Comparison of ENCODE assay signal across 8 cellular contexts in genomic region chr16:11405331-11406176, GRCh38.
A peak's percentile ranks its signal among the peaks of the same experiment; 100 is the strongest.
DNase-seq lines count a peak whose midpoint lies in the region; ATAC-seq, FAIRE-seq and TF ChIP-seq lines count a peak whose summit lies in the region.

No MANE protein-coding gene starts in this region.

- DNase-seq in activated gamma-delta T cell treated with Interleukin-2 at 50 U/mL for 16 hours = peak; percentile 34
- DNase-seq in activated gamma-delta T cell (lab: John Stamatoyannopoulos, UW) = no peak
- DNase-seq in OCI-LY7 (ENCODE audit: low spot score) = peak; percentile 72
- peak; percentile 20 for DNase-seq in activated T-helper 9 cell treated with anti-CD3 and anti-CD28 coated beads, Interleukin-2, amount 50 U/mL, for 16 hours (ENCODE audit: low read depth)
- no peak for DNase-seq in keratinocyte (ENCODE audit: low read depth, low spot score)
- DNase-seq in stimulated activated effector memory CD8-positive, alpha-beta T cell treated with anti-CD3 and anti-CD28 coated beads, Interleukin-12 subunit alpha, Interleukin-12 subunit beta, amount 100 ng/mL, for 72 hours (ENCODE audit: low spot score in 2 of 2) = peak; percentile 38 to 87
- no peak for DNase-seq in GM19240 (ENCODE audit: insufficient read length, low spot score)
- no peak for DNase-seq in retina

- intact Hi-C loops in OCI-LY7 (cut with micrococcal nuclease; ENCODE audit: unreplicated experiment) = loop anchor here (2.0 kb wide), 2 partner anchors 127 to 309 kb away; no protein-coding TSS in a partner anchor

- H3K36me3 Mint-ChIP-seq in stimulated activated effector memory CD8-positive, alpha-beta T cell treated with anti-CD3 and anti-CD28 coated beads, Interleukin-12 subunit alpha, Interleukin-12 subunit beta, amount 100 ng/mL, for 72 hours = no peaks in the 10 kb centered on the region

- no peaks in the 10 kb centered on the region for H3K9me2 ChIP-seq in OCI-LY7 (ENCODE audit: insufficient read depth, low read length)

- POLR2A ChIA-PET in OCI-LY7 (lab: Charles Lee) = interaction anchor here (0.6 to 1.5 kb wide), 3 partner anchors 19 to 444 kb away, joined by 3 to 6 read pairs (median 6); no protein-coding TSS in a partner anchor

- H2AFZ ChIP-seq in OCI-LY7 (ENCODE audit: low read length) (no peak overlapping the region), keratinocyte (ENCODE audit: control insufficient read depth, low read length) (no peak overlapping the region)

- no peaks in the 10 kb centered on the region for H3K9me3 ChIP-seq in OCI-LY7 (ENCODE audit: low read length)
- H3K9me3 ChIP-seq in keratinocyte (ENCODE audit: control insufficient read depth, low read depth, low read length) = no peaks in the 10 kb centered on the region

- BruUV-seq in OCI-LY7 (replicated peaks; lab: Mats Ljungman, UMichigan) = no TSS peak

- no peaks in the 10 kb centered on the region for H3K4me1 Mint-ChIP-seq in stimulated activated effector memory CD8-positive, alpha-beta T cell treated with anti-CD3 and anti-CD28 coated beads, Interleukin-12 subunit alpha, Interleukin-12 subunit beta, amount 100 ng/mL, for 72 hours

- no peak overlapping the region for H3K27ac Mint-ChIP-seq in stimulated activated effector memory CD8-positive, alpha-beta T cell treated with anti-CD3 and anti-CD28 coated beads, Interleukin-12 subunit alpha, Interleukin-12 subunit beta, amount 100 ng/mL, for 72 hours

- H3K4me3 ChIP-seq in OCI-LY7 (ENCODE audit: low read depth, low read length, poor library complexity, severe bottlenecking) = no peak overlapping the region
- no peak overlapping the region for H3K4me3 ChIP-seq in keratinocyte (ENCODE audit: control insufficient read depth in 2 of 3, extremely low read depth in 1 of 3, insufficient read depth in 2 of 3, low read depth in 1 of 3, low read length in 3 of 3)

- peaks cover 2% of the 10 kb centered on the region for H3K27me3 ChIP-seq in keratinocyte (ENCODE audit: control insufficient read depth, extremely low read depth, insufficient read depth, low read length)

- no peak overlapping the region for H3K27ac ChIP-seq in OCI-LY7 (ENCODE audit: low read depth, low read length, poor library complexity, severe bottlenecking)
- no peak overlapping the region for H3K27ac ChIP-seq in keratinocyte (ENCODE audit: control insufficient read depth, insufficient read depth, low read length)

- no peaks in the 10 kb centered on the region for H3K9me3 Mint-ChIP-seq in stimulated activated effector memory CD8-positive, alpha-beta T cell treated with anti-CD3 and anti-CD28 coated beads, Interleukin-12 subunit alpha, Interleukin-12 subunit beta, amount 100 ng/mL, for 72 hours

- H3K36me3 ChIP-seq in OCI-LY7 (ENCODE audit: insufficient read depth, low read length) (no peaks in the 10 kb centered on the region), keratinocyte (ENCODE audit: control insufficient read depth in 2 of 2, extremely low read depth in 1 of 2, insufficient read depth in 2 of 2, low read length in 2 of 2) (no peaks in the 10 kb centered on the region)

- H3K9ac ChIP-seq in keratinocyte (ENCODE audit: control insufficient read depth, extremely low read depth, insufficient read depth, low read length) = no peak overlapping the region

- FAIRE-seq in keratinocyte (lab: Jason Lieb, UNC) = peak; percentile 56

- peak; percentile 89 for TF ChIP-seq CTCF in OCI-LY7 (conservative IDR thresholded peaks at IDR 0.05; ENCODE audit: low read length)
- TF ChIP-seq CTCF in keratinocyte (optimal IDR thresholded peaks at IDR 0.05 in 1 of 3, IDR thresholded peaks at IDR 0.05 in 1 of 3, conservative IDR thresholded peaks at IDR 0.05 in 1 of 3; ENCODE audit: extremely low read depth in 1 of 3, insufficient read depth in 2 of 3, low read length in 3 of 3) = peak; percentile 66 to 78 (median 70)

- dilution Hi-C loops in keratinocyte (cut with MboI; ENCODE audit: extremely low pct_ligation_motif_present, low sequenced_read_pairs) = no loop called here

- CTCF ChIA-PET in OCI-LY7 (lab: Charles Lee; ENCODE audit: unreplicated experiment) = interaction anchor here (2.5 kb wide), 1 partner anchor 9 kb away, joined by 9 read pairs; no protein-coding TSS in a partner anchor

- H3K79me2 ChIP-seq in OCI-LY7 (ENCODE audit: insufficient read depth, low read depth, low read length) = no peaks in the 10 kb centered on the region
- no peaks in the 10 kb centered on the region for H3K79me2 ChIP-seq in keratinocyte (ENCODE audit: control insufficient read depth, insufficient read depth, low read length)

- ATAC-seq in stimulated activated effector memory CD8-positive, alpha-beta T cell treated with anti-CD3 and anti-CD28 coated beads, Interleukin-12 subunit alpha, Interleukin-12 subunit beta, amount 100 ng/mL, for 72 hours = peak; percentile 33

- H3K4me2 ChIP-seq in OCI-LY7 (ENCODE audit: low read length) (no peak overlapping the region), keratinocyte (ENCODE audit: control insufficient read depth, extremely low read depth, insufficient read depth, low read depth, low read length) (no peak overlapping the region)

- H4K20me1 ChIP-seq in OCI-LY7 (ENCODE audit: insufficient read depth, low read length) (no peaks in the 10 kb centered on the region), keratinocyte (ENCODE audit: control insufficient read depth, extremely low read depth, insufficient read depth, low read length) (no peaks in the 10 kb centered on the region)

- no peaks in the 10 kb centered on the region for H3K9me1 ChIP-seq in keratinocyte (ENCODE audit: control insufficient read depth, extremely low read depth, insufficient read depth, low read length)

- H3K4me1 ChIP-seq in OCI-LY7 (ENCODE audit: insufficient read depth, low read length, poor library complexity, severe bottlenecking) = peaks cover 5% of the 10 kb centered on the region
- H3K4me1 ChIP-seq in keratinocyte (ENCODE audit: control insufficient read depth, extremely low read depth, insufficient read depth, low read length) = no peaks in the 10 kb centered on the region

- H3K4me3 Mint-ChIP-seq in stimulated activated effector memory CD8-positive, alpha-beta T cell treated with anti-CD3 and anti-CD28 coated beads, Interleukin-12 subunit alpha, Interleukin-12 subunit beta, amount 100 ng/mL, for 72 hours = no peak overlapping the region

Comparison
In these comparisons a context has a peak if more than half of its experiments do, and no peak if none do; other contexts are left out.
1. DNase-seq: peak in activated gamma-delta T cell treated with Interleukin-2 at 50 U/mL for 16 hours (single experiment), OCI-LY7 (single experiment), activated T-helper 9 cell treated with anti-CD3 and anti-CD28 coated beads, Interleukin-2, amount 50 U/mL, for 16 hours (single experiment) and stimulated activated effector memory CD8-positive, alpha-beta T cell treated with anti-CD3 and anti-CD28 coated beads, Interleukin-12 subunit alpha, Interleukin-12 subunit beta, amount 100 ng/mL, for 72 hours (2 of 2); none in activated gamma-delta T cell (single experiment), keratinocyte (single experiment), GM19240 (single experiment) and retina (single experiment).